ENCODE assay signal across 8 cellular contexts in the genomic region with DNA sequence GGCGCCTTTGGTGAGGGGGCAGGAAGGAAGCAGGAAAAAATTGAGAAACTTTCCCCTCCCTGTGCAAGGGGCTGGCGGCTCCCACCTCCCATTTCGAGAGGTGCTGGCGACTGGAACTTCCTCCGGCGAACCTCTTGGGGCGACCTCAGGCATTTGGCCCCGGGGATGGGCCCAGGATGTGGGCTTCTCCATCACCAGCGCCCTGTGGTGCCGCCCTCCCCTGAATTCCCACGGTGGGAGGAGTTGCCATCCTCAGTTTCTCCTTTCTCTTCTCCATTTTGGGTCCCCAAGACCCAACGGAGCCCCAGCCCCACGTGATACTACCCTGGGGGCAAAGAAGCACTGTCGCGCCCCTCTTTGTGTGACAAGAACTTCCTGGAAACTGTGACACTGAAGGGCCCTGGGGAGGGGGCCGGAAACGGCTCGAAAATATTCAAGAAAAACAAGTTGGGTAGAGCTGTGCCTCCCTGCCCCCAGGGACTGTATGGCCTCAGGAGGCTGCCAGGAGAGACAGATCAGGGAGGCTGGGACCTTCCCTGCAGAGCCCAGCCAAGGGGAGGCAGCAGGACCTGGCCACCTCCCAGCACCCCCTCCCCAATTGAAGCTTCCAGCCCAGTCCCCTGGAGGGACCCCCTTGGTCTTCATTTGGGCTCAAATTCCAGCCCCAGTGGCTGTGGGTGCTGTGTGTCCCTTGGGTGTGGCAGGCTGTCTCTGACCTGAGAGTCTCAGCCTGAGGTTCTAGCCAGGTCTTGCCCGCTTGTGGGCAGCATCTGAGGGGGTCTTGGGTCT. TPM values are rescaled to one million over a fixed set of nuclear protein-coding genes. Genes with fewer than 3 reads are reported as not detected.
DNase-seq lines count a peak whose midpoint lies in the region; ATAC-seq and TF ChIP-seq lines count a peak whose summit lies in the region.

No MANE protein-coding gene starts in this region.

- H3K9me2 ChIP-seq in PC-3 (replicated peaks; ENCODE audit: low read length) = no peaks in the 10 kb centered on the region

- peak overlapping the region; percentile 100 for H2AFZ ChIP-seq in PC-3 (ENCODE audit: low read length)

- H3K4me1 ChIP-seq in PC-3 (ENCODE audit: insufficient read depth, low read length) (peaks cover 18% of the 10 kb centered on the region), skeletal muscle tissue (ENCODE audit: control insufficient read depth in 3 of 3, insufficient read depth in 3 of 3, low read length in 3 of 3) (peaks cover 22 to 23% (median 22%) of the 10 kb centered on the region in 3 donors)

- H3K36me3 ChIP-seq in PC-3 (ENCODE audit: low read depth, low read length) (no peaks in the 10 kb centered on the region), skeletal muscle tissue (ENCODE audit: control insufficient read depth in 3 of 3, insufficient read depth in 3 of 3, low read length in 3 of 3) (no peaks in the 10 kb centered on the region)

- no peak overlapping the region for H3K27ac ChIP-seq in PC-3 (ENCODE audit: low read length)
- peak overlapping the region; percentile 87 for H3K27ac ChIP-seq in skeletal muscle tissue (ENCODE audit: low read depth, low read length)

- H3K4me3 ChIP-seq in PC-3 (ENCODE audit: low read length) (peak overlapping the region; percentile 92), skeletal muscle tissue (ENCODE audit: low read length in 3 of 3) (peak overlapping the region; percentile 91 to 94 (median 92))

- H3K9me3 ChIP-seq in PC-3 (ENCODE audit: low read length) = no peaks in the 10 kb centered on the region
- no peaks in the 10 kb centered on the region for H3K9me3 ChIP-seq in skeletal muscle tissue (ENCODE audit: control insufficient read depth in 3 of 3, low read length in 3 of 3)

- no peak for DNase-seq in PC-3
- peak; percentile 91 for DNase-seq in activated effector memory CD4-positive, alpha-beta T cell treated with anti-CD3 and anti-CD28 coated beads, Interleukin-2, amount 50 U/mL, for 16 hours
- DNase-seq in left cardiac atrium = peak; percentile 69
- DNase-seq in KG1 (lab: John Stamatoyannopoulos, UW) = no peak
- no peak for DNase-seq in HCEC 1CT

- H4K20me1 ChIP-seq in PC-3 (ENCODE audit: low read length) = no peaks in the 10 kb centered on the region

- TF ChIP-seq CTCF in PC-3 (conservative IDR thresholded peaks at IDR 0.05; ENCODE audit: low read depth, low read length) = no peak

- H3K9ac ChIP-seq in PC-3 (ENCODE audit: low read length) = peak overlapping the region; percentile 40; the same call in 1 of the 2 replicates
- H3K9ac ChIP-seq in skeletal muscle tissue (ENCODE audit: low read depth in 1 of 3, low read length in 3 of 3) = peak overlapping the region; percentile 89 to 91 (median 90)

- POLR2A ChIA-PET in PC-3 (lab: Charles Lee; ENCODE audit: unreplicated experiment) = no interaction called here

- H3K27me3 ChIP-seq in PC-3 (ENCODE audit: low read length) (no peaks in the 10 kb centered on the region), skeletal muscle tissue (ENCODE audit: control insufficient read depth in 3 of 3, insufficient read depth in 3 of 3, low read length in 3 of 3) (no peaks in the 10 kb centered on the region)

- intact Hi-C loops in PC-3 (cut with micrococcal nuclease) (no loop called here), left cardiac atrium (cut with DNase I) (no loop called here)

- H3K4me2 ChIP-seq in PC-3 (ENCODE audit: low read length) = peak overlapping the region; percentile 100

- BruUV-seq in PC-3 (replicated peaks; lab: Mats Ljungman, UMichigan) = TSS peak; percentile 73

- H3F3A ChIP-seq in PC-3 (ENCODE audit: low read length, unreplicated experiment) = no peaks in the 10 kb centered on the region

- CTCF ChIA-PET in PC-3 (lab: Charles Lee) = interaction anchor here (0.6 kb wide), 1 partner anchor 41 kb away, joined by 3 read pairs; no protein-coding TSS in a partner anchor

- ATAC-seq in GM19463 (IDR thresholded peaks at IDR 0.05; ENCODE audit: unreplicated experiment) (peak; percentile 54), PC-3 (no peak), left cardiac atrium (peak; percentile 31 to 37), HG02623 (IDR thresholded peaks at IDR 0.05; ENCODE audit: unreplicated experiment) (no peak)

- no peaks in the 10 kb centered on the region for H3K79me2 ChIP-seq in PC-3 (ENCODE audit: low read length)

RNA-seq across cellular contexts. Expression of a gene that starts 16.2 kb away (rescaled TPM):
- total RNA-seq in PC-3 (2014; rRNA removed) (43.9 and 50.0 TPM in 2 replicates), left cardiac atrium (under 1 TPM in 1 of 2 donors, not detected in 1; 0.55 TPM), skeletal muscle tissue (3.1 TPM)

RNA-seq across cellular contexts. Expression of a gene that starts 22.1 kb away (rescaled TPM):
- 63.9 and 87.3 TPM in 2 replicates for total RNA-seq in PC-3 (2014; rRNA removed)
- total RNA-seq in left cardiac atrium = 10 to 100 TPM; 83.9 to 97.3 TPM
- 41.2 TPM for total RNA-seq in skeletal muscle tissue

RNA-seq across cellular contexts. Expression of a gene that starts 34.5 kb away (rescaled TPM):
- total RNA-seq in PC-3 (2014; rRNA removed) = 17.1 and 22.5 TPM in 2 replicates
- total RNA-seq in left cardiac atrium = 1 to 10 TPM; 6.6 TPM
- 16.7 TPM for total RNA-seq in skeletal muscle tissue

RNA-seq across cellular contexts. Expression of a gene that starts 37.5 kb away (rescaled TPM):
- total RNA-seq in PC-3 (2014; rRNA removed) (52.9 and 72.6 TPM in 2 replicates), left cardiac atrium (10 to 100 TPM; 11.0 to 15.0 TPM), skeletal muscle tissue (5.2 TPM)

RNA-seq across cellular contexts. Expression of a gene that starts 50.9 kb away (rescaled TPM):
- 322 and 441 TPM in 2 replicates for total RNA-seq in PC-3 (2014; rRNA removed)
- total RNA-seq in left cardiac atrium = 100 to 1,000 TPM; 108 to 144 TPM
- total RNA-seq in skeletal muscle tissue = 69.4 TPM

Comparison
In these comparisons a context has a peak if more than half of its experiments do, and no peak if none do; other contexts are left out.
1. ATAC-seq: peak in GM19463 (single experiment) and left cardiac atrium (2 of 2); none in PC-3 (single experiment) and HG02623 (single experiment).
2. DNase-seq: peak in activated effector memory CD4-positive, alpha-beta T cell treated with anti-CD3 and anti-CD28 coated beads, Interleukin-2, amount 50 U/mL, for 16 hours (single experiment) and left cardiac atrium (single experiment); none in PC-3 (single experiment), KG1 (single experiment) and HCEC 1CT (single experiment).
3. RNA of a gene that starts 16.2 kb away (total RNA-seq): 43.9 to 50.0 TPM in PC-3; 3.1 TPM in skeletal muscle tissue (single experiment) and 0.55 TPM in left cardiac atrium; every median in the first group is over 10 times any median in the second.